In genomic region chr6:150418825-150419594, GRCh38 we compare ENCODE assay signal across 7 cellular contexts. TPM values are rescaled to one million over a fixed set of nuclear protein-coding genes. Genes with fewer than 3 reads are reported as not detected.
DNase-seq lines count a peak whose midpoint lies in the region; ATAC-seq, FAIRE-seq and TF ChIP-seq lines count a peak whose summit lies in the region.

No MANE protein-coding gene starts in this region.

- H3K9me3 ChIP-seq in MM.1S (replicated peaks; ENCODE audit: insufficient read depth, low read length), result no peaks in the 10 kb centered on the region
- no peaks in the 10 kb centered on the region for H3K9me3 ChIP-seq in left lung

- H2AFZ ChIP-seq in MM.1S (ENCODE audit: low read length), result no peak overlapping the region

- TF ChIP-seq CTCF in MM.1S (IDR thresholded peaks at IDR 0.05; ENCODE audit: low read length) (peak; percentile 38), coronary artery (IDR thresholded peaks at IDR 0.05) (peak; percentile 69), left lung (IDR thresholded peaks at IDR 0.05) (peak; percentile 52 to 54)

- peak; percentile 85 for ATAC-seq in left lung
- no peak for ATAC-seq in HG02870 (IDR thresholded peaks at IDR 0.05; ENCODE audit: unreplicated experiment)

- H3K4me1 ChIP-seq in MM.1S (ENCODE audit: low read length), result 0 out of 2 replicates have a peak, but pooled peaks cover 3% of the 10 kb centered on the region
- peaks cover 3 to 12% of the 10 kb centered on the region in 2 donors for H3K4me1 ChIP-seq in left lung

- DNase-seq in GM12891 (ENCODE audit: insufficient read length, low spot score) (peak; percentile 28), MM.1S (peak; percentile 43), coronary artery (ENCODE audit: low spot score) (no peak), left lung (peak in 1 of 2 donors; percentile 53)
- DNase-seq in activated CD4-positive, alpha-beta T cell treated with anti-CD3 and anti-CD28 coated beads for 4 hours, result peak; percentile 47 to 53
- peak; percentile 61 for DNase-seq in stimulated activated CD4-positive, alpha-beta T cell treated with anti-CD3 and anti-CD28 coated beads, Interleukin-4, amount 100 ng/mL, for 1 hour

- H3K27me3 ChIP-seq in MM.1S (replicated peaks; ENCODE audit: insufficient read depth, low read length), result no peaks in the 10 kb centered on the region
- no peaks in the 10 kb centered on the region for H3K27me3 ChIP-seq in left lung

- H3F3A ChIP-seq in MM.1S (ENCODE audit: insufficient read depth, low read length), result no peaks in the 10 kb centered on the region

- H3K4me3 ChIP-seq in MM.1S (ENCODE audit: low read length) (no peak overlapping the region; the same call in 1 of the 2 replicates), coronary artery (peak overlapping the region; percentile 66), left lung (peak overlapping the region; percentile 19 to 23)

- H3K9ac ChIP-seq in MM.1S (ENCODE audit: low read length), result no peak overlapping the region

- H3K79me2 ChIP-seq in MM.1S (ENCODE audit: low read length), result no peaks in the 10 kb centered on the region

- no peak for TF ChIP-seq POLR2A in GM12891 (IDR thresholded peaks at IDR 0.05; ENCODE audit: low read depth, low read length)

- H3K36me3 ChIP-seq in MM.1S (replicated peaks; ENCODE audit: insufficient read depth, low read length) (no peaks in the 10 kb centered on the region), left lung (no peaks in the 10 kb centered on the region)

- H3K27ac ChIP-seq in MM.1S (ENCODE audit: low read length), result no peak overlapping the region
- H3K27ac ChIP-seq in coronary artery, result peak overlapping the region; percentile 10 to 68
- peak overlapping the region; percentile 74 to 76 for H3K27ac ChIP-seq in left lung

- intact Hi-C loops in left lung (cut with DNase I), result loop anchor here in 1 of 2 donors (5.0 kb wide), 1 partner anchor 398 kb away; no protein-coding TSS in a partner anchor

- H3K4me2 ChIP-seq in MM.1S (ENCODE audit: low read depth, low read length), result peak overlapping the region; percentile 54; the same call in 1 of the 2 replicates

- H4K20me1 ChIP-seq in MM.1S (ENCODE audit: insufficient read depth, low read length), result no peaks in the 10 kb centered on the region

- no peaks in the 10 kb centered on the region for H3K9me2 ChIP-seq in MM.1S (replicated peaks; ENCODE audit: insufficient read depth, low read length)

- FAIRE-seq in GM12891 (lab: Jason Lieb, UNC), result peak; percentile 51

TF ChIP-seq in GM12891, 5 proteins besides CTCF, POLR2A, EP300 and RAD21:
- TF ChIP-seq POLR2AphosphoS5 (IDR thresholded peaks at IDR 0.05; ENCODE audit: low read depth, low read length), result no peak
- TF ChIP-seq SPI1 (IDR thresholded peaks at IDR 0.05; ENCODE audit: low read depth, low read length), result no peak
- no peak for TF ChIP-seq PAX5 (IDR thresholded peaks at IDR 0.05; ENCODE audit: insufficient read depth, low read length, severe bottlenecking)
- no peak for TF ChIP-seq TAF1 (IDR thresholded peaks at IDR 0.05; ENCODE audit: low read depth, low read length)
- no peak for TF ChIP-seq POU2F2 (IDR thresholded peaks at IDR 0.05; ENCODE audit: low read depth, low read length)

RNA-seq across cellular contexts. Expression of gene IYD, which starts 50.2 kb away (rescaled TPM):
- not detected for polyA plus RNA-seq in GM12891 (2012; ENCODE audit: low read depth, missing spikeins)
- 1 to 10 TPM; 1.3 to 7.7 TPM for total RNA-seq in left lung
